In genomic region chr3:39870706-39871105, GRCh38 we compare ENCODE assay signal across 27 cellular contexts.
"Had no signal": no experiment of that assay in that cellular context is flagged by ENCODE, and none has a peak within 500 bp of the region (broad histone marks: within the 10 kb centered on the region; RNA-seq: fewer than 3 reads in every experiment).

No MANE protein-coding gene starts in this region.

- H3K9me3 Mint-ChIP-seq: activated CD4-positive, alpha-beta T cell treated with anti-CD3 and anti-CD28 coated beads, Interleukin-2, amount 10 ng/mL, durations not matched to agents 7 days and 5 days; activated CD8-positive, alpha-beta T cell treated with anti-CD3 and anti-CD28 coated beads for 36 hours had no signal

- H3K27ac Mint-ChIP-seq: activated CD4-positive, alpha-beta T cell treated with anti-CD3 and anti-CD28 coated beads, Interleukin-2, amount 10 ng/mL, durations not matched to agents 7 days and 5 days; activated CD8-positive, alpha-beta memory T cell treated with anti-CD3 and anti-CD28 coated beads, Interleukin-2, amount 10 ng/mL, durations not matched to agents 7 days and 5 days; activated CD8-positive, alpha-beta T cell treated with anti-CD3 and anti-CD28 coated beads for 36 hours; activated naive CD4-positive, alpha-beta T cell treated with anti-CD3 and anti-CD28 coated beads, Interleukin-2, amount 10 ng/mL, durations not matched to agents 7 days and 5 days; brain; effector memory CD8-positive, alpha-beta T cell; mesothelial cell of epicardium; naive thymus-derived CD8-positive, alpha-beta T cell; neural progenitor cell had no signal

- H3K4me1 Mint-ChIP-seq: activated CD4-positive, alpha-beta T cell treated with anti-CD3 and anti-CD28 coated beads, Interleukin-2, amount 10 ng/mL, durations not matched to agents 7 days and 5 days; activated CD8-positive, alpha-beta memory T cell treated with anti-CD3 and anti-CD28 coated beads, Interleukin-2, amount 10 ng/mL, durations not matched to agents 7 days and 5 days; activated naive CD4-positive, alpha-beta T cell treated with anti-CD3 and anti-CD28 coated beads, Interleukin-2, amount 10 ng/mL, durations not matched to agents 7 days and 5 days; brain; mesothelial cell of epicardium; naive thymus-derived CD8-positive, alpha-beta T cell had no signal

- H3K4me3 ChIP-seq: dorsolateral prefrontal cortex, esophagus squamous epithelium, left ventricle myocardium inferior, neural progenitor cell, sigmoid colon, testis, uterus had no signal

- DNase-seq: activated CD4-positive, alpha-beta T cell treated with anti-CD3 and anti-CD28 coated beads, Interleukin-2, amount 10 ng/mL, durations not matched to agents 7 days and 5 days; activated CD4-positive, CD25-positive, alpha-beta regulatory T cell treated with anti-CD3 and anti-CD28 coated beads, Interleukin-2, amount 50 U/mL, for 72 hours; activated CD8-positive, alpha-beta memory T cell treated with anti-CD3 and anti-CD28 coated beads, Interleukin-2, amount 10 ng/mL, durations not matched to agents 7 days and 5 days; activated CD8-positive, alpha-beta T cell treated with anti-CD3 and anti-CD28 coated beads for 36 hours; activated effector memory CD4-positive, alpha-beta T cell treated with anti-CD3 and anti-CD28 coated beads, Interleukin-2, amount 50 U/mL, for 16 hours; activated naive CD4-positive, alpha-beta T cell treated with anti-CD3 and anti-CD28 coated beads, Interleukin-2, amount 10 ng/mL, durations not matched to agents 7 days and 5 days; activated T-cell treated with anti-CD3 and anti-CD28 coated beads for 4 hours; aorta; caudate nucleus; dorsolateral prefrontal cortex; effector memory CD8-positive, alpha-beta T cell; esophagus squamous epithelium; glutamatergic neuron; hypothalamus; left ventricle myocardium inferior; naive thymus-derived CD8-positive, alpha-beta T cell; posterior cingulate gyrus; sigmoid colon; stimulated activated CD4-positive, alpha-beta T cell treated with anti-CD3 and anti-CD28 coated beads, Interleukin-2, amount 100 ng/mL, for 48 hours; stimulated activated CD8-positive, alpha-beta memory T cell treated with anti-CD3 and anti-CD28 coated beads, Interleukin-4, amount 100 ng/mL, for 48 hours; stimulated activated naive CD4-positive, alpha-beta T cell; testis; uterus; WERI-Rb-1 had no signal

- H3K4me3 Mint-ChIP-seq: activated CD4-positive, alpha-beta T cell treated with anti-CD3 and anti-CD28 coated beads, Interleukin-2, amount 10 ng/mL, durations not matched to agents 7 days and 5 days; activated CD8-positive, alpha-beta memory T cell treated with anti-CD3 and anti-CD28 coated beads, Interleukin-2, amount 10 ng/mL, durations not matched to agents 7 days and 5 days; activated CD8-positive, alpha-beta T cell treated with anti-CD3 and anti-CD28 coated beads for 36 hours; activated naive CD4-positive, alpha-beta T cell treated with anti-CD3 and anti-CD28 coated beads, Interleukin-2, amount 10 ng/mL, durations not matched to agents 7 days and 5 days; brain; effector memory CD8-positive, alpha-beta T cell; mesothelial cell of epicardium; naive thymus-derived CD8-positive, alpha-beta T cell; neural progenitor cell had no signal

- ATAC-seq: activated CD8-positive, alpha-beta memory T cell treated with anti-CD3 and anti-CD28 coated beads, Interleukin-2, amount 10 ng/mL, durations not matched to agents 7 days and 5 days; activated CD8-positive, alpha-beta T cell treated with anti-CD3 and anti-CD28 coated beads for 36 hours; effector memory CD8-positive, alpha-beta T cell; naive thymus-derived CD8-positive, alpha-beta T cell had no signal

- H3K36me3 Mint-ChIP-seq: activated CD8-positive, alpha-beta memory T cell treated with anti-CD3 and anti-CD28 coated beads, Interleukin-2, amount 10 ng/mL, durations not matched to agents 7 days and 5 days; activated naive CD4-positive, alpha-beta T cell treated with anti-CD3 and anti-CD28 coated beads, Interleukin-2, amount 10 ng/mL, durations not matched to agents 7 days and 5 days; brain; mesothelial cell of epicardium; naive thymus-derived CD8-positive, alpha-beta T cell; neural progenitor cell had no signal
